ENCODE assay signal across 24 cellular contexts in genomic region chr2:241289597-241289996, GRCh38. TPM values are rescaled to one million over a fixed set of nuclear protein-coding genes. Genes with fewer than 3 reads are reported as not detected.
A peak's percentile ranks its signal among the peaks of the same experiment; 100 is the strongest.
DNase-seq lines count a peak whose midpoint lies in the region; ATAC-seq and TF ChIP-seq lines count a peak whose summit lies in the region.
"Had no signal": no experiment of that assay in that cellular context is flagged by ENCODE, and none has a peak within 500 bp of the region (broad histone marks: within the 10 kb centered on the region; RNA-seq: fewer than 3 reads in every experiment).

No MANE protein-coding gene starts in this region.

- peaks cover 0 to 1% (median 0%) of the 10 kb centered on the region in 7 donors for H3K9me3 Mint-ChIP-seq in CD4-positive, CD25-positive, alpha-beta regulatory T cell
- H3K9me3 Mint-ChIP-seq: activated B cell treated with CpG ODN at 0.5 μM for 24 hours; activated naive CD8-positive, alpha-beta T cell treated with anti-CD3 and anti-CD28 coated beads, Interleukin-2, amount 10 ng/mL, durations not matched to agents 7 days and 5 days had no signal

- H3K27me3 Mint-ChIP-seq in CD4-positive, CD25-positive, alpha-beta regulatory T cell, result no peaks in the 10 kb centered on the region
- H3K27me3 Mint-ChIP-seq: activated B cell treated with CpG ODN at 0.5 μM for 24 hours; activated naive CD8-positive, alpha-beta T cell treated with anti-CD3 and anti-CD28 coated beads, Interleukin-2, amount 10 ng/mL, durations not matched to agents 7 days and 5 days had no signal

- peaks cover 22 to 59% (median 49%) of the 10 kb centered on the region in 4 donors for H3K4me1 Mint-ChIP-seq in CD4-positive, CD25-positive, alpha-beta regulatory T cell

- DNase-seq in CD4-positive, CD25-positive, alpha-beta regulatory T cell, result no peak
- no peak for DNase-seq in foreskin keratinocyte
- no peak for DNase-seq in HuH-7.5 (ENCODE audit: low spot score)
- no peak for DNase-seq in hippocampal formation (lab: John Stamatoyannopoulos, UW)
- DNase-seq: activated B cell treated with CpG ODN at 0.5 μM for 24 hours; activated CD4-positive, alpha-beta T cell treated with anti-CD3 and anti-CD28 coated beads, Interleukin-2, amount 50 U/mL, for 4 hours; activated effector memory CD4-positive, alpha-beta T cell treated with Interleukin-2 at 50 U/mL for 16 hours; activated naive CD8-positive, alpha-beta T cell treated with anti-CD3 and anti-CD28 coated beads, Interleukin-2, amount 10 ng/mL, durations not matched to agents 7 days and 5 days; C1 segment of cervical spinal cord; DMS 273 treated with DMSO at 0.1 percent for 48 hours; foreskin fibroblast; left colon; mesendoderm; NCI-H1092; NCI-H187 treated with DMSO at 0.1 percent for 48 hours; NCI-H526 treated with DMSO at 0.1 percent for 48 hours; occipital lobe; RPMI8226; small intestine; stimulated activated CD4-positive, alpha-beta T cell treated with anti-CD3 and anti-CD28 coated beads, Interleukin-2, amount 100 ng/mL, for 24 hours; T-helper 9 cell had no signal

- no peak overlapping the region for H3K4me3 Mint-ChIP-seq in CD4-positive, CD25-positive, alpha-beta regulatory T cell
- H3K4me3 Mint-ChIP-seq: activated B cell treated with CpG ODN at 0.5 μM for 24 hours; activated naive CD8-positive, alpha-beta T cell treated with anti-CD3 and anti-CD28 coated beads, Interleukin-2, amount 10 ng/mL, durations not matched to agents 7 days and 5 days had no signal

- TF ChIP-seq CTCF in GM12873 (IDR thresholded peaks at IDR 0.05; ENCODE audit: insufficient read depth, low read depth, low read length, missing control alignments), result peak; percentile 11
- peak; percentile 55 for TF ChIP-seq CTCF in foreskin keratinocyte (conservative IDR thresholded peaks at IDR 0.05)

- H3K36me3 ChIP-seq in CD4-positive, CD25-positive, alpha-beta regulatory T cell (ENCODE audit: control insufficient read depth, insufficient read depth, low read length), result peaks cover 2% of the 10 kb centered on the region

- H3K36me3 Mint-ChIP-seq in CD4-positive, CD25-positive, alpha-beta regulatory T cell, result peaks cover 10% of the 10 kb centered on the region

- H3K27ac Mint-ChIP-seq in CD4-positive, CD25-positive, alpha-beta regulatory T cell, result peak overlapping the region in 2 of 3 donors; percentile 3 to 62
- H3K27ac Mint-ChIP-seq: activated B cell treated with CpG ODN at 0.5 μM for 24 hours; activated naive CD8-positive, alpha-beta T cell treated with anti-CD3 and anti-CD28 coated beads, Interleukin-2, amount 10 ng/mL, durations not matched to agents 7 days and 5 days had no signal

- H3K27ac ChIP-seq in CD4-positive, CD25-positive, alpha-beta regulatory T cell (ENCODE audit: insufficient read depth, low read length, poor library complexity, severe bottlenecking), result no peak overlapping the region
- no peak overlapping the region for H3K27ac ChIP-seq in foreskin keratinocyte

- no peaks in the 10 kb centered on the region for H3K9me3 ChIP-seq in CD4-positive, CD25-positive, alpha-beta regulatory T cell (ENCODE audit: control insufficient read depth in 2 of 2, low read length in 2 of 2)

- H3K4me1 ChIP-seq in CD4-positive, CD25-positive, alpha-beta regulatory T cell (ENCODE audit: control insufficient read depth, insufficient read depth, low read length, poor library complexity, severe bottlenecking), result peaks cover 7% of the 10 kb centered on the region
- H3K4me1 ChIP-seq in foreskin keratinocyte, result peaks cover 30% of the 10 kb centered on the region

- no peak for ATAC-seq in CD4-positive, CD25-positive, alpha-beta regulatory T cell (ENCODE audit: low read depth in 2 of 2)
- ATAC-seq in SK-N-SH treated with all-trans-retinoic acid at 6 μM for 48 hours (peak; percentile 21; the same call in 1 of the 3 replicates), foreskin keratinocyte (no peak), GM18520 (IDR thresholded peaks at IDR 0.05; ENCODE audit: unreplicated experiment) (no peak)
- ATAC-seq: left colon had no signal

- H3K27me3 ChIP-seq in CD4-positive, CD25-positive, alpha-beta regulatory T cell (ENCODE audit: control insufficient read depth, insufficient read depth, low read length), result no peaks in the 10 kb centered on the region
- H3K27me3 ChIP-seq in foreskin keratinocyte, result no peaks in the 10 kb centered on the region

- H3K4me3 ChIP-seq in CD4-positive, CD25-positive, alpha-beta regulatory T cell (ENCODE audit: low read depth, low read length), result no peak overlapping the region

TF ChIP-seq in SK-N-SH treated with all-trans-retinoic acid at 6 μM for 48 hours, 23 proteins besides CTCF, POLR2A, EP300 and RAD21:
- no peak for TF ChIP-seq POU6F1 (CRISPR knock-in tag; IDR thresholded peaks at IDR 0.05; ENCODE audit: borderline replicate concordance, low read depth)
- TF ChIP-seq ISL1 (CRISPR knock-in tag; IDR thresholded peaks at IDR 0.05), result no peak
- TF ChIP-seq TCF4 (CRISPR knock-in tag; IDR thresholded peaks at IDR 0.05; ENCODE audit: borderline replicate concordance), result no peak
- no peak for TF ChIP-seq ZFP30 (CRISPR knock-in tag; IDR thresholded peaks at IDR 0.05)
- no peak for TF ChIP-seq SNAI2 (CRISPR knock-in tag; IDR thresholded peaks at IDR 0.05)
- TF ChIP-seq BACH2 (CRISPR knock-in tag; IDR thresholded peaks at IDR 0.05; ENCODE audit: borderline replicate concordance), result no peak
- TF ChIP-seq CSDC2 (CRISPR knock-in tag; IDR thresholded peaks at IDR 0.05), result no peak
- no peak for TF ChIP-seq OSR1 (CRISPR knock-in tag; IDR thresholded peaks at IDR 0.05)

RNA-seq across cellular contexts. Expression of gene HDLBP, which starts 25.9 kb away (rescaled TPM):
- total RNA-seq in CD4-positive, CD25-positive, alpha-beta regulatory T cell, result 121 TPM
- polyA plus RNA-seq in CD4-positive, CD25-positive, alpha-beta regulatory T cell, result 10 to 100 TPM; 33.6 to 42.6 (median 41.3) TPM
- total RNA-seq in foreskin keratinocyte, result 521 and 562 TPM in 2 replicates
- 411 and 420 TPM in 2 replicates for polyA plus RNA-seq in foreskin keratinocyte

RNA-seq across cellular contexts. Expression of gene SEPTIN2, which starts 26.1 kb away (rescaled TPM):
- 191 TPM for total RNA-seq in CD4-positive, CD25-positive, alpha-beta regulatory T cell
- polyA plus RNA-seq in CD4-positive, CD25-positive, alpha-beta regulatory T cell, result 100 to 1,000 TPM; 131 to 186 (median 159) TPM
- 257 and 274 TPM in 2 replicates for total RNA-seq in foreskin keratinocyte
- polyA plus RNA-seq in foreskin keratinocyte, result 110 and 131 TPM in 2 replicates
